Comparison of ENCODE assay signal across 13 cellular contexts in the genomic region with DNA sequence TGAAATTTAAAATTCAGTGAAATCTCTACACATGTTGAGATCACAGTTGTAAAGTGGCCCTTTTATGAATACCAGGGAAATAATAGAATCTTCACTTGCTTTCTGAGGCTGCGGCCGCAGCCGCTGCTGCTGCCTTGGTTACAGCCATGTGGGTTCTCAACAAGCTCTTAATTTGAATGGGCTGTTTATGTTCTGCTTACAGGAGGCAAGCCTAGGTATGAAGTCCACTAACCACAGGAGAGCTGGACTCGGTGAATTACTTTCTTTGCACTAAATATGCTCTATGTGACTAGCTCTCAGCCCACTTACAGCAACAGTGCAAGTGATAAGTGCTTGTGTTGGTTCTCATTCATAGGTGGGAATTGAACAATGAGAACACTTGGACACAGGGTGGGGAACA.
"Had no signal": no experiment of that assay in that cellular context is flagged by ENCODE, and none has a peak within 500 bp of the region (broad histone marks: within the 10 kb centered on the region; RNA-seq: fewer than 3 reads in every experiment).

No MANE protein-coding gene starts in this region.

- H3K27ac Mint-ChIP-seq: activated CD4-positive, alpha-beta memory T cell treated with anti-CD3 and anti-CD28 coated beads, Interleukin-2, amount 10 ng/mL, durations not matched to agents 7 days and 5 days; nephron progenitor cell had no signal

- H3K4me1 Mint-ChIP-seq: nephron progenitor cell had no signal

- H3K4me3 Mint-ChIP-seq: activated CD4-positive, alpha-beta memory T cell treated with anti-CD3 and anti-CD28 coated beads, Interleukin-2, amount 10 ng/mL, durations not matched to agents 7 days and 5 days; nephron progenitor cell had no signal

- H3K4me3 ChIP-seq: ascending aorta, lung, stomach, tibial nerve, vagina had no signal

- H3K9me3 Mint-ChIP-seq: activated CD4-positive, alpha-beta memory T cell treated with anti-CD3 and anti-CD28 coated beads, Interleukin-2, amount 10 ng/mL, durations not matched to agents 7 days and 5 days had no signal

- DNase-seq: activated CD4-positive, alpha-beta memory T cell treated with anti-CD3 and anti-CD28 coated beads, Interleukin-2, amount 10 ng/mL, durations not matched to agents 7 days and 5 days; activated CD8-positive, alpha-beta memory T cell treated with anti-CD3 and anti-CD28 coated beads, Interleukin-2, amount 50 U/mL, for 4 hours; activated naive CD4-positive, alpha-beta T cell; central memory CD4-positive, alpha-beta T cell; cortex of kidney; nephron progenitor cell; stimulated activated CD4-positive, alpha-beta T cell treated with anti-CD3 and anti-CD28 coated beads, Interleukin-15, amount 100 ng/mL, for 24 hours; stimulated activated CD4-positive, alpha-beta T cell treated with anti-CD3 and anti-CD28 coated beads, Interleukin-4, amount 100 ng/mL, for 24 hours; stomach had no signal
